In genomic region chr11:36693139-36693845, GRCh38 we compare ENCODE assay signal across 34 cellular contexts.
"Had no signal": no experiment of that assay in that cellular context is flagged by ENCODE, and none has a peak within 500 bp of the region (broad histone marks: within the 10 kb centered on the region; RNA-seq: fewer than 3 reads in every experiment).

No MANE protein-coding gene starts in this region.

- H3K4me1 ChIP-seq: Peyer's patch, SJSA1 had no signal

- H3K4me2 ChIP-seq: SK-N-SH had no signal

- H3K4me1 Mint-ChIP-seq: activated CD4-positive, alpha-beta memory T cell treated with anti-CD3 and anti-CD28 coated beads, Interleukin-2, amount 10 ng/mL, durations not matched to agents 7 days and 5 days; activated CD8-positive, alpha-beta memory T cell treated with anti-CD3 and anti-CD28 coated beads, Interleukin-2, amount 10 ng/mL, durations not matched to agents 7 days and 5 days; activated naive CD4-positive, alpha-beta T cell treated with anti-CD3 and anti-CD28 coated beads, Interleukin-2, amount 10 ng/mL, durations not matched to agents 7 days and 5 days; activated naive CD8-positive, alpha-beta T cell treated with anti-CD3 and anti-CD28 coated beads, Interleukin-2, amount 50 U/mL, for 24 hours had no signal

- H3K36me3 Mint-ChIP-seq: activated CD8-positive, alpha-beta memory T cell treated with anti-CD3 and anti-CD28 coated beads, Interleukin-2, amount 10 ng/mL, durations not matched to agents 7 days and 5 days; activated naive CD4-positive, alpha-beta T cell treated with anti-CD3 and anti-CD28 coated beads, Interleukin-2, amount 10 ng/mL, durations not matched to agents 7 days and 5 days; activated naive CD8-positive, alpha-beta T cell; brain had no signal

- H3K4me3 ChIP-seq: Peyer's patch, SJSA1 had no signal

- ATAC-seq: activated CD8-positive, alpha-beta memory T cell treated with anti-CD3 and anti-CD28 coated beads, Interleukin-2, amount 10 ng/mL, durations not matched to agents 7 days and 5 days; activated naive CD8-positive, alpha-beta T cell treated with anti-CD3 and anti-CD28 coated beads, Interleukin-2, amount 50 U/mL, for 24 hours; PC-3 had no signal

- H3K9me3 ChIP-seq: Peyer's patch, SJSA1, SK-N-SH had no signal

- H3K36me3 ChIP-seq: Peyer's patch, SJSA1, WERI-Rb-1 had no signal

- FAIRE-seq: bronchial epithelial cell had no signal

- H3K4me3 Mint-ChIP-seq: activated CD4-positive, alpha-beta memory T cell treated with anti-CD3 and anti-CD28 coated beads, Interleukin-2, amount 10 ng/mL, durations not matched to agents 7 days and 5 days; activated CD8-positive, alpha-beta memory T cell treated with anti-CD3 and anti-CD28 coated beads, Interleukin-2, amount 10 ng/mL, durations not matched to agents 7 days and 5 days; activated naive CD4-positive, alpha-beta T cell treated with anti-CD3 and anti-CD28 coated beads, Interleukin-2, amount 10 ng/mL, durations not matched to agents 7 days and 5 days; activated naive CD8-positive, alpha-beta T cell; activated naive CD8-positive, alpha-beta T cell treated with anti-CD3 and anti-CD28 coated beads, Interleukin-2, amount 50 U/mL, for 24 hours; brain had no signal

- H3K9ac ChIP-seq: SK-N-SH had no signal

- DNase-seq: activated CD4-positive, alpha-beta memory T cell treated with anti-CD3 and anti-CD28 coated beads, Interleukin-2, amount 10 ng/mL, durations not matched to agents 7 days and 5 days; activated CD4-positive, alpha-beta T cell treated with anti-CD3 and anti-CD28 coated beads for 1 hour; activated CD4-positive, alpha-beta T cell treated with anti-CD3 and anti-CD28 coated beads for 48 hours; activated CD4-positive, CD25-positive, alpha-beta regulatory T cell; activated CD8-positive, alpha-beta memory T cell treated with anti-CD3 and anti-CD28 coated beads for 24 hours; activated CD8-positive, alpha-beta memory T cell treated with anti-CD3 and anti-CD28 coated beads, Interleukin-2, amount 10 ng/mL, durations not matched to agents 7 days and 5 days; activated CD8-positive, alpha-beta memory T cell treated with anti-CD3 and anti-CD28 coated beads, Interleukin-2, amount 50 U/mL, for 48 hours; activated effector memory CD4-positive, alpha-beta T cell treated with Interleukin-2 at 50 U/mL for 16 hours; activated naive CD4-positive, alpha-beta T cell treated with anti-CD3 and anti-CD28 coated beads, Interleukin-2, amount 10 ng/mL, durations not matched to agents 7 days and 5 days; activated naive CD8-positive, alpha-beta T cell treated with anti-CD3 and anti-CD28 coated beads, Interleukin-2, amount 50 U/mL, for 24 hours; activated T-cell treated with anti-CD3 and anti-CD28 coated beads, Interleukin-2, amount 50 U/mL, for 48 hours; anterior cingulate cortex; caudate nucleus; cerebellar nuclear complex; cortex of kidney; MM.1S; NCI-H1048; NCI-H1105 treated with DMSO at 0.1 percent for 48 hours; NCI-H1436; NCI-H1694 treated with DMSO at 0.1 percent for 48 hours; NCI-H2029; NCI-H345; NCI-H524 treated with DMSO at 0.1 percent for 48 hours; NK-92 treated with Interleukin-12 subunit alpha and Interleukin-12 subunit beta, amount 100 ng/mL, for 24 hours; PC-3; Peyer's patch; RPMI8226; SHP77 treated with DMSO at 0.1 percent for 48 hours; SK-N-SH; WERI-Rb-1 had no signal

- H3K27ac Mint-ChIP-seq: activated CD4-positive, alpha-beta memory T cell treated with anti-CD3 and anti-CD28 coated beads, Interleukin-2, amount 10 ng/mL, durations not matched to agents 7 days and 5 days; activated CD8-positive, alpha-beta memory T cell treated with anti-CD3 and anti-CD28 coated beads, Interleukin-2, amount 10 ng/mL, durations not matched to agents 7 days and 5 days; activated naive CD4-positive, alpha-beta T cell treated with anti-CD3 and anti-CD28 coated beads, Interleukin-2, amount 10 ng/mL, durations not matched to agents 7 days and 5 days; activated naive CD8-positive, alpha-beta T cell; activated naive CD8-positive, alpha-beta T cell treated with anti-CD3 and anti-CD28 coated beads, Interleukin-2, amount 50 U/mL, for 24 hours; brain had no signal

- H3K27me3 ChIP-seq: Peyer's patch had no signal

- H3K9me3 Mint-ChIP-seq: activated CD4-positive, alpha-beta memory T cell treated with anti-CD3 and anti-CD28 coated beads, Interleukin-2, amount 10 ng/mL, durations not matched to agents 7 days and 5 days; activated naive CD4-positive, alpha-beta T cell treated with anti-CD3 and anti-CD28 coated beads, Interleukin-2, amount 10 ng/mL, durations not matched to agents 7 days and 5 days; activated naive CD8-positive, alpha-beta T cell treated with anti-CD3 and anti-CD28 coated beads, Interleukin-2, amount 50 U/mL, for 24 hours; brain had no signal

- H3K27ac ChIP-seq: Peyer's patch, SJSA1, WERI-Rb-1 had no signal
